13 cellular contexts compared by ENCODE assay signal in the genomic region with DNA sequence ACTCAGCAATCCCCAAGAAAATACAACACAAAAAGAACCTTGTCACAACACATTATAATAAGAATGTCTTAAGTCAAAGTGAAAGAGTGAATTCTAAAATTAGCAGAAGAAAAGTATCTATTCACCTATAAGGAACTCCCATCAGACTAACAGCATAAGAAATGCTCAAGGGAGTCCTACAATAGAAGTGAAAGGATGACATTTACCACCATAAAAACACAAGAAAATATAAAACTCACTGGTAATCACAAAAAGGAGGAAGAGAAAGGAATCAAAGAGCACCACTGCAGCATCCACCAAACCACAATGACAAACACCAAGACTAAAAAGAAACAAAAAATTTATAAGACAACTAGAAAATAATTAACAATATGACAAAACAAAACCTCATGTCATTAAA.
DNase-seq lines count a peak whose midpoint lies in the region; ATAC-seq, FAIRE-seq and TF ChIP-seq lines count a peak whose summit lies in the region.
"Had no signal": no experiment of that assay in that cellular context is flagged by ENCODE, and none has a peak within 500 bp of the region (broad histone marks: within the 10 kb centered on the region; RNA-seq: fewer than 3 reads in every experiment).

No MANE protein-coding gene starts in this region.

- H3K9me3 ChIP-seq in H1 (ENCODE audit: insufficient read depth in 2 of 2, low read depth in 1 of 2, low read length in 1 of 2) (0 out of 4 replicates have a peak, but pooled peaks cover 0 to 3% of the 10 kb centered on the region in 2 experiments), suprapubic skin (no peaks in the 10 kb centered on the region)

- no peak for TF ChIP-seq CTCF in H1 (IDR thresholded peaks at IDR 0.05; ENCODE audit: control extremely low read depth in 1 of 3, insufficient read depth in 1 of 3, low read depth in 1 of 3, low read length in 3 of 3)
- TF ChIP-seq CTCF in suprapubic skin (IDR thresholded peaks at IDR 0.05): no peak

- peaks cover 0 to 2% (median 0%) of the 10 kb centered on the region in 4 experiments; a peak in 1 of 8 replicates for H3K36me3 ChIP-seq in H1 (ENCODE audit: control insufficient read depth in 2 of 4, insufficient read depth in 4 of 4, low read length in 3 of 4)
- no peaks in the 10 kb centered on the region for H3K36me3 ChIP-seq in suprapubic skin

- FAIRE-seq in H1 (lab: Jason Lieb, UNC): no peak
- FAIRE-seq: keratinocyte had no signal

- no peak overlapping the region for H3K9ac ChIP-seq in H1 (replicated peaks in 1 of 4; ENCODE audit: extremely low read depth in 1 of 4, low read depth in 3 of 4, low read length in 3 of 4)

- no peaks in the 10 kb centered on the region; the same call in 1 of the 2 replicates for H3K79me1 ChIP-seq in H1 (ENCODE audit: low read depth, low read length)

- 0 out of 4 replicates have a peak overlapping the region, but pooled peaks have one; percentile 14 to 40 for H3K4me2 ChIP-seq in H1 (ENCODE audit: insufficient read depth in 1 of 2, low read depth in 2 of 2, low read length in 2 of 2)

- POLR2A ChIA-PET in H1 (lab: Charles Lee; ENCODE audit: partially characterized antibody): no interaction called here

- H4K5ac ChIP-seq in H1 (ENCODE audit: insufficient read length, low read depth, low read length): no peak overlapping the region

- H3K27ac ChIP-seq in H1 (ENCODE audit: low read depth, low read length) (no peak overlapping the region), suprapubic skin (no peak overlapping the region)

- H3K4me3 ChIP-seq in H1 (ENCODE audit: extremely low read depth in 1 of 4, insufficient read depth in 2 of 4, low read depth in 3 of 4, low read length in 4 of 4) (peak overlapping the region in 1 of 4 experiments; percentile 8; a peak in 2 of 8 replicates), suprapubic skin (no peak overlapping the region)

- H3K27me3 ChIP-seq in H1 (replicated peaks in 1 of 4; ENCODE audit: control insufficient read depth in 3 of 4, extremely low read depth in 1 of 4, insufficient read depth in 3 of 4, low read length in 3 of 4) (no peaks in the 10 kb centered on the region), suprapubic skin (no peaks in the 10 kb centered on the region)

- H3K14ac ChIP-seq in H1 (ENCODE audit: insufficient read length): no peak overlapping the region

- no peak overlapping the region for H3K4ac ChIP-seq in H1 (replicated peaks; ENCODE audit: insufficient read length, low read depth, low read length)

- TF ChIP-seq RAD21 in H1 (IDR thresholded peaks at IDR 0.05 in 1 of 2, conservative IDR thresholded peaks at IDR 0.05 in 1 of 2; ENCODE audit: low read depth in 2 of 2, low read length in 2 of 2): no peak

- H2BK12ac ChIP-seq in H1 (ENCODE audit: low read depth, low read length): no peak overlapping the region

- ATAC-seq in GM18909 (IDR thresholded peaks at IDR 0.05; ENCODE audit: poor library complexity, unreplicated experiment) (peak; percentile 40), GM21825 (IDR thresholded peaks at IDR 0.05; ENCODE audit: unreplicated experiment) (peak; percentile 61), HG03280 (IDR thresholded peaks at IDR 0.05; ENCODE audit: unreplicated experiment) (peak; percentile 31)

- TF ChIP-seq EP300 in H1 (IDR thresholded peaks at IDR 0.05; ENCODE audit: borderline replicate concordance in 1 of 2, low read depth in 2 of 2, low read length in 2 of 2) (no peak), suprapubic skin (IDR thresholded peaks at IDR 0.05) (no peak)

- no peak overlapping the region for H2AK5ac ChIP-seq in H1 (ENCODE audit: low read depth, low read length)

- DNase-seq in H1 (ENCODE audit: low read depth in 1 of 2, low spot score in 2 of 2): no peak
- DNase-seq in suprapubic skin (ENCODE audit: low spot score in 2 of 2): no peak
- no peak for DNase-seq in activated T-cell treated with anti-CD3 and anti-CD28 coated beads for 4 hours
- DNase-seq in RKO (ENCODE audit: low spot score): no peak
- DNase-seq: CD4-positive, CD25-positive, alpha-beta regulatory T cell; foreskin melanocyte; NCI-H1436 treated with DMSO at 0.1 percent for 48 hours; NCI-H748 treated with DMSO at 0.1 percent for 48 hours; Right ventricle myocardium superior had no signal

- H2AFZ ChIP-seq in H1 (ENCODE audit: low read length): no peak overlapping the region

- no peaks in the 10 kb centered on the region for H3K23me2 ChIP-seq in H1 (ENCODE audit: low read depth, low read length)

- no peak overlapping the region for H3K23ac ChIP-seq in H1 (ENCODE audit: insufficient read length)

- H3K4me1 ChIP-seq in H1 (replicated peaks in 1 of 4; ENCODE audit: control insufficient read depth in 3 of 4, insufficient read depth in 4 of 4, low read length in 3 of 4): peaks cover 0 to 4% (median 0%) of the 10 kb centered on the region in 4 experiments; a peak in 2 of 7 replicates
- H3K4me1 ChIP-seq in suprapubic skin: no peaks in the 10 kb centered on the region

- H2BK5ac ChIP-seq in H1 (ENCODE audit: low read depth, low read length): no peak overlapping the region

- no peak overlapping the region for H4K91ac ChIP-seq in H1 (replicated peaks; ENCODE audit: insufficient read length, low read length)

- H2BK15ac ChIP-seq in H1 (ENCODE audit: low read length): no peak overlapping the region

- CTCF ChIA-PET in H1 (lab: Charles Lee; ENCODE audit: partially characterized antibody): no interaction called here

- H3K79me2 ChIP-seq in H1 (ENCODE audit: control insufficient read depth in 1 of 2, insufficient read depth in 2 of 2, low read length in 2 of 2): peaks cover 0 to 50% of the 10 kb centered on the region in 2 experiments; a peak in 2 of 4 replicates

- no peak overlapping the region for H4K8ac ChIP-seq in H1 (ENCODE audit: extremely low read depth, insufficient read depth, low read length)

- TF ChIP-seq POLR2A in H1 (IDR thresholded peaks at IDR 0.05; ENCODE audit: control extremely low read depth in 1 of 2, low read depth in 2 of 2, low read length in 2 of 2) (no peak), suprapubic skin (IDR thresholded peaks at IDR 0.05) (no peak)

- no peak overlapping the region for H3K18ac ChIP-seq in H1 (ENCODE audit: extremely low read depth, low read length)

- no peak overlapping the region for H3K56ac ChIP-seq in H1 (replicated peaks; ENCODE audit: insufficient read length, low read depth, low read length)

- no peak overlapping the region for H2BK120ac ChIP-seq in H1 (replicated peaks; ENCODE audit: low read depth, low read length)

- peaks cover 3 to 13% of the 10 kb centered on the region in 2 experiments for H4K20me1 ChIP-seq in H1 (replicated peaks in 1 of 2; ENCODE audit: control insufficient read depth in 1 of 2, insufficient read depth in 2 of 2, low read length in 2 of 2)

- H2BK20ac ChIP-seq in H1 (ENCODE audit: low read length): no peak overlapping the region

TF ChIP-seq in H1, 55 proteins besides CTCF, POLR2A, EP300 and RAD21:
- TF ChIP-seq HDAC6 (IDR thresholded peaks at IDR 0.05; ENCODE audit: low read depth, low read length): no peak
- TF ChIP-seq RFX5 (IDR thresholded peaks at IDR 0.05; ENCODE audit: borderline replicate concordance, low read depth, low read length): no peak
- no peak for TF ChIP-seq TAF7 (optimal IDR thresholded peaks at IDR 0.05; ENCODE audit: borderline replicate concordance, low read depth, low read length)
- no peak for TF ChIP-seq JUN (IDR thresholded peaks at IDR 0.05; ENCODE audit: low read depth, low read length)
